14 cellular contexts compared by ENCODE assay signal in the genomic region with DNA sequence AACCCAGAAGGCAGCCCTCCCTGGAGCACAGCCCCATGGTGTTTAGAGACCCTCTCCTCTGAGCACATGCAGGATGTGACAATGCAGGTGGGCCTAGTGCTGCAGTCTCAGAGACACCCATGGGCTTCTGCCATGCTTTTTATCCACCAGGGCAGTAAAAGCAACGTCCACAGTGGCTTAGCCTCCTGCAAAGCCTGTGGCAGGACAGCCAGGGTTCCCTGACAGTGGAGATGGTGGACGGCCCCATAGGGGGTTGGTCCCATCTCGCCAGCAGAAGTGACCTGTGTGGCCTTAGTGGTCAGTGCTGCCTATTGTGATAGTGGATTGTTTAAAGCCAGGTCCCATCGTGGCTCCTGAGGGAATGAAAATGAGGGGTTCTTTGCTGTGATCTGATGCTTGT. TPM values are rescaled to one million over a fixed set of nuclear protein-coding genes. Genes with fewer than 3 reads are reported as not detected.
DNase-seq lines count a peak whose midpoint lies in the region; ATAC-seq and TF ChIP-seq lines count a peak whose summit lies in the region.
"Had no signal": no experiment of that assay in that cellular context is flagged by ENCODE, and none has a peak within 500 bp of the region (broad histone marks: within the 10 kb centered on the region; RNA-seq: fewer than 3 reads in every experiment).

No MANE protein-coding gene starts in this region.

- no peak overlapping the region for H3K4me3 Mint-ChIP-seq in glutamatergic neuron (ENCODE audit: unreplicated experiment)
- H3K4me3 Mint-ChIP-seq: CD4-positive, CD25-positive, alpha-beta regulatory T cell; IgD-negative memory B cell had no signal

- H3K27ac ChIP-seq in sigmoid colon: no peak overlapping the region
- H3K27ac ChIP-seq: BLaER1 treated with 17β-estradiol and CSF1 and Interleukin-3, amounts not matched to agents 10 nM and 100 nM had no signal

- peaks cover 4% of the 10 kb centered on the region for H3K36me3 Mint-ChIP-seq in glutamatergic neuron (ENCODE audit: unreplicated experiment)
- H3K36me3 Mint-ChIP-seq: IgD-negative memory B cell had no signal

- H3K9me3 Mint-ChIP-seq in glutamatergic neuron (ENCODE audit: unreplicated experiment): peaks cover 16% of the 10 kb centered on the region

- peak overlapping the region; percentile 17 for H3K27ac Mint-ChIP-seq in glutamatergic neuron (ENCODE audit: unreplicated experiment)
- H3K27ac Mint-ChIP-seq: CD4-positive, CD25-positive, alpha-beta regulatory T cell; IgD-negative memory B cell had no signal

- no peak for TF ChIP-seq POLR2A in sigmoid colon (IDR thresholded peaks at IDR 0.05)

- TF ChIP-seq CTCF in glutamatergic neuron (IDR thresholded peaks at IDR 0.05; ENCODE audit: partially characterized antibody, unreplicated experiment) (no peak), sigmoid colon (IDR thresholded peaks at IDR 0.05) (no peak)

- in situ Hi-C loops in HAP-1 (cut with MboI; ENCODE audit: low sequenced_read_pairs): no loop called here

- intact Hi-C loops in cardiac septum (cut with DNase I) (no loop called here), left ventricle myocardium superior (cut with micrococcal nuclease) (no loop called here), sigmoid colon (cut with DNase I) (no loop called here)

- H3K4me1 Mint-ChIP-seq in glutamatergic neuron (ENCODE audit: low read depth, unreplicated experiment): peaks cover 46% of the 10 kb centered on the region

- no peaks in the 10 kb centered on the region for H3K36me3 ChIP-seq in sigmoid colon
- no peaks in the 10 kb centered on the region for H3K36me3 ChIP-seq in HAP-1 (replicated peaks)

- H3K27me3 ChIP-seq in sigmoid colon (no peaks in the 10 kb centered on the region), HAP-1 (ENCODE audit: low read depth) (no peaks in the 10 kb centered on the region)

- H3K9me3 ChIP-seq in sigmoid colon (no peaks in the 10 kb centered on the region), HAP-1 (no peaks in the 10 kb centered on the region)

- no peak for TF ChIP-seq EP300 in sigmoid colon (IDR thresholded peaks at IDR 0.05)

- H3K27me3 Mint-ChIP-seq in glutamatergic neuron (ENCODE audit: unreplicated experiment): peaks cover 5% of the 10 kb centered on the region

- H3K4me3 ChIP-seq in sigmoid colon: no peak overlapping the region
- H3K4me3 ChIP-seq in HAP-1: no peak overlapping the region
- H3K4me3 ChIP-seq: BLaER1 treated with 17β-estradiol and CSF1 and Interleukin-3, amounts not matched to agents 10 nM and 100 nM had no signal

- H3K4me1 ChIP-seq in sigmoid colon: no peaks in the 10 kb centered on the region
- no peaks in the 10 kb centered on the region for H3K4me1 ChIP-seq in HAP-1

- DNase-seq in cardiac septum (ENCODE audit: low spot score): peak; percentile 31
- no peak for DNase-seq in left ventricle myocardium superior
- no peak for DNase-seq in glutamatergic neuron
- DNase-seq in sigmoid colon: peak; percentile 38
- DNase-seq in NCI-H510A (lab: John Stamatoyannopoulos, UW): no peak
- DNase-seq in HAP-1 (ENCODE audit: low spot score in 2 of 2): no peak
- DNase-seq: ACHN; CD4-positive, CD25-positive, alpha-beta regulatory T cell; DMS79 had no signal

- no peak for ATAC-seq in left ventricle myocardium superior
- no peak for ATAC-seq in GM18520 (IDR thresholded peaks at IDR 0.05; ENCODE audit: unreplicated experiment)
- ATAC-seq: HCT116 had no signal

- WGBS in sigmoid colon, 2 donors: 58 to 81% methylated on average over 4 of the region's 4 CpGs

RNA-seq across cellular contexts. Expression of a gene that starts 46.6 kb away (rescaled TPM):
- total RNA-seq in cardiac septum (0.57 TPM), left ventricle myocardium superior (1.2 TPM), glutamatergic neuron (ENCODE audit: unreplicated experiment) (166 TPM), sigmoid colon (1 to 10 TPM; 1.4 to 1.7 (median 1.5) TPM)
- 10 to 100 TPM in 1 of 3 donors, 1 to 10 TPM in 1, under 1 TPM in 1; 0.46 to 10.7 (median 3.6) TPM for polyA plus RNA-seq in sigmoid colon
- total RNA-seq: HT-29 had no signal

Comparison
In these comparisons a context has a peak if more than half of its experiments do, and no peak if none do; other contexts are left out.
1. DNase-seq: peak in cardiac septum (single experiment) and sigmoid colon (single experiment); none in left ventricle myocardium superior (single experiment), glutamatergic neuron (single experiment), NCI-H510A (single experiment) and HAP-1 (0 of 2).
2. RNA of a gene that starts 46.6 kb away (total RNA-seq): 166 TPM in glutamatergic neuron (single experiment); 1.4 to 1.7 TPM in sigmoid colon, 1.2 TPM in left ventricle myocardium superior (single experiment) and 0.57 TPM in cardiac septum (single experiment); every median in the first group is over 10 times any median in the second.